8 cellular contexts compared by ENCODE assay signal in the genomic region with DNA sequence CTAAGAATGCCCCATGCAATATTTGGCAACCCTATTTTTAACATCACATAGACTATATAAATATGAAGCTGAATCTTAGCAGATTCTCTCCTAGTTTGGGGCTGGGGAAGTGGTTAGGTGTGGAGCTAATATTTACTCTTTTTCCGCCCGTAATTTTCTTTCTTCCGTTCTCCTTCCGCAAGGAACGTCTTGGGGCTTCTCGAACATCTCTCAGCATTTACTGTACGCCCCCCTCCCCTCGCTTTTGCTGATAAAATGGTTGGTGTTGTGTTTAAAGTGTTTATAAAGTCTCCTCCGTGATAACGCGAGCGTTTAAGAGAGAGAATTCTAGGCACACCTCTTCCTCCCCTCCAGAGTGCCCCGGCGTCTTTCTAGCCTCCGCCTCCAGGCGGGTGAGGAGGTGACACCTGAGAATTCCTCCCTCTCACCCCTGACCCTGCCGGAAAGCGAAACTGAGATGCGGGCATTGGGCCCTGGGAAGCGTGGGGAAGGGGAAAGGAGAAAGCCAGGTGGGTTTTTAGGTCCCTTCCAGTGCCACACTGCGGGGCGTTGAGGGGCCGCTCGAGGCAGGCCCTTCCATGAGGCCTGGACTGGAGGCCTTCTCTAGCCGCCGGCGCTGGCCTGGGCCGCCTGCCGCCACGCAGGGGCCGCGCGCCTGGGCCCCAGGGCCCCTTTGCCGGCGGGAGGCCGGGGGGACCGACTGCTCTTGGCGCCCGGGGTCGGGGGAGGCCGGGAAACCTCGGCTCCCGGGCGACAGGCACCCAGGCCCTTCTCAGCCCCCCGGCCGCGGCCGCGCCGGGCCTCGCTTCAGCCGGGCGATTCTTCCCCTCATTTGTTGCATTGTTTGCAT.
DNase-seq lines count a peak whose midpoint lies in the region; ATAC-seq and TF ChIP-seq lines count a peak whose summit lies in the region.
"Not testable (repeated sequence)": the region's sequence is repeated elsewhere in the genome, so short reads cannot be mapped to it uniquely, and the experiment has no call there.

No MANE protein-coding gene starts in this region.

- peak overlapping the region; percentile 50 for H3K4me3 ChIP-seq in Caco-2 (ENCODE audit: low read depth, low read length)

- not testable (repeated sequence) for H3K9me3 Mint-ChIP-seq in Caco-2 (ENCODE audit: unreplicated experiment); activated CD4-positive, alpha-beta T cell treated with anti-CD3 and anti-CD28 coated beads for 36 hours (ENCODE audit: low read depth)

- not testable (repeated sequence) for H3K4me1 ChIP-seq in Caco-2

- peak; percentile 85 for ATAC-seq in GM19395 (IDR thresholded peaks at IDR 0.05; ENCODE audit: unreplicated experiment)
- peak; percentile 56 for ATAC-seq in HG03060 (IDR thresholded peaks at IDR 0.05; ENCODE audit: low read depth, unreplicated experiment)
- ATAC-seq in activated CD4-positive, alpha-beta T cell treated with anti-CD3 and anti-CD28 coated beads for 36 hours: peak; percentile 93

- POLR2A ChIA-PET in Caco-2 (lab: Charles Lee); activated CD4-positive, alpha-beta T cell treated with anti-CD3 and anti-CD28 coated beads for 36 hours (lab: Charles Lee): not testable (repeated sequence)

- peak; percentile 79 to 87 for DNase-seq in Caco-2
- peak; percentile 51 for DNase-seq in NCI-H2196 (lab: John Stamatoyannopoulos, UW; ENCODE audit: unreplicated experiment)
- peak; percentile 85 for DNase-seq in activated CD4-positive, alpha-beta T cell treated with anti-CD3 and anti-CD28 coated beads for 36 hours
- DNase-seq in T47D (ENCODE audit: low read depth in 1 of 2, low spot score in 1 of 2): peak; percentile 23 to 88
- DNase-seq in kidney tubule cell (ENCODE audit: low spot score): peak; percentile 82
- peak; percentile 70 for DNase-seq in stimulated activated CD4-positive, alpha-beta T cell treated with anti-CD3 and anti-CD28 coated beads, Interleukin-1b, Interleukin-23, amount 100 ng/mL, for 48 hours

- not testable (repeated sequence) for H3K36me3 Mint-ChIP-seq in Caco-2 (ENCODE audit: insufficient read depth, unreplicated experiment); activated CD4-positive, alpha-beta T cell treated with anti-CD3 and anti-CD28 coated beads for 36 hours (ENCODE audit: low read depth)

- TF ChIP-seq CTCF in Caco-2 (IDR thresholded peaks at IDR 0.05; ENCODE audit: insufficient read depth in 1 of 2, low read depth in 1 of 2, low read length in 1 of 2, severe bottlenecking in 1 of 2, unreplicated experiment in 1 of 2): not testable (repeated sequence)

- H3K27ac Mint-ChIP-seq in Caco-2 (ENCODE audit: unreplicated experiment): peak overlapping the region; percentile 93
- H3K27ac Mint-ChIP-seq in activated CD4-positive, alpha-beta T cell treated with anti-CD3 and anti-CD28 coated beads for 36 hours: peak overlapping the region; percentile 98

- intact Hi-C loops in Caco-2 (cut with micrococcal nuclease; ENCODE audit: unreplicated experiment): not testable (repeated sequence)
- intact Hi-C loops in activated CD4-positive, alpha-beta T cell treated with anti-CD3 and anti-CD28 coated beads for 36 hours (cut with DNase I, micrococcal nuclease): loop anchor here (1.0 to 5.0 kb wide), 8 partner anchors 28 to 1073 kb away; partner anchors contain the start of genes PSMD14 (in 2 of the 2), IFIH1 (in 1 of the 2) and TANK (in 1 of the 2)

- not testable (repeated sequence) for H3K4me1 Mint-ChIP-seq in Caco-2 (ENCODE audit: low read depth, unreplicated experiment)
- peaks cover 56% of the 10 kb centered on the region for H3K4me1 Mint-ChIP-seq in activated CD4-positive, alpha-beta T cell treated with anti-CD3 and anti-CD28 coated beads for 36 hours

- TSS peak; percentile 65 for BruUV-seq in Caco-2 (replicated peaks; lab: Mats Ljungman, UMichigan)

- not testable (repeated sequence) for H3K27me3 Mint-ChIP-seq in Caco-2 (ENCODE audit: insufficient read depth, unreplicated experiment); activated CD4-positive, alpha-beta T cell treated with anti-CD3 and anti-CD28 coated beads for 36 hours

- not testable (repeated sequence) for H3K27me3 ChIP-seq in Caco-2 (replicated peaks; ENCODE audit: control insufficient read depth, insufficient read depth, low read length)

- not testable (repeated sequence) for H3K36me3 ChIP-seq in Caco-2 (ENCODE audit: control insufficient read depth, insufficient read depth, low read length)

- in situ Hi-C loops in T47D (cut with HindIII; ENCODE audit: low pct_unique_long_range_greater_than_20kb, low sequenced_read_pairs): not testable (repeated sequence)

- CTCF ChIA-PET in Caco-2 (lab: Charles Lee): not testable (repeated sequence)
- CTCF ChIA-PET in activated CD4-positive, alpha-beta T cell treated with anti-CD3 and anti-CD28 coated beads for 36 hours (lab: Charles Lee): interaction anchor here (1.6 to 2.6 kb wide), 3 partner anchors 21 to 76 kb away, joined by 3 to 9 read pairs (median 6); no protein-coding TSS in a partner anchor

- peak overlapping the region; percentile 80 for H3K4me3 Mint-ChIP-seq in Caco-2 (ENCODE audit: unreplicated experiment)
- H3K4me3 Mint-ChIP-seq in activated CD4-positive, alpha-beta T cell treated with anti-CD3 and anti-CD28 coated beads for 36 hours: peak overlapping the region; percentile 91

- not testable (repeated sequence) for H3K9me3 ChIP-seq in Caco-2

Comparison
In these comparisons a context has a peak if more than half of its experiments do, and no peak if none do; other contexts are left out.
1. Peak in every context shown above with its lines: DNase-seq, ATAC-seq and H3K4me3 ChIP-seq.